Comparison of ENCODE assay signal across 8 cellular contexts in the genomic region with DNA sequence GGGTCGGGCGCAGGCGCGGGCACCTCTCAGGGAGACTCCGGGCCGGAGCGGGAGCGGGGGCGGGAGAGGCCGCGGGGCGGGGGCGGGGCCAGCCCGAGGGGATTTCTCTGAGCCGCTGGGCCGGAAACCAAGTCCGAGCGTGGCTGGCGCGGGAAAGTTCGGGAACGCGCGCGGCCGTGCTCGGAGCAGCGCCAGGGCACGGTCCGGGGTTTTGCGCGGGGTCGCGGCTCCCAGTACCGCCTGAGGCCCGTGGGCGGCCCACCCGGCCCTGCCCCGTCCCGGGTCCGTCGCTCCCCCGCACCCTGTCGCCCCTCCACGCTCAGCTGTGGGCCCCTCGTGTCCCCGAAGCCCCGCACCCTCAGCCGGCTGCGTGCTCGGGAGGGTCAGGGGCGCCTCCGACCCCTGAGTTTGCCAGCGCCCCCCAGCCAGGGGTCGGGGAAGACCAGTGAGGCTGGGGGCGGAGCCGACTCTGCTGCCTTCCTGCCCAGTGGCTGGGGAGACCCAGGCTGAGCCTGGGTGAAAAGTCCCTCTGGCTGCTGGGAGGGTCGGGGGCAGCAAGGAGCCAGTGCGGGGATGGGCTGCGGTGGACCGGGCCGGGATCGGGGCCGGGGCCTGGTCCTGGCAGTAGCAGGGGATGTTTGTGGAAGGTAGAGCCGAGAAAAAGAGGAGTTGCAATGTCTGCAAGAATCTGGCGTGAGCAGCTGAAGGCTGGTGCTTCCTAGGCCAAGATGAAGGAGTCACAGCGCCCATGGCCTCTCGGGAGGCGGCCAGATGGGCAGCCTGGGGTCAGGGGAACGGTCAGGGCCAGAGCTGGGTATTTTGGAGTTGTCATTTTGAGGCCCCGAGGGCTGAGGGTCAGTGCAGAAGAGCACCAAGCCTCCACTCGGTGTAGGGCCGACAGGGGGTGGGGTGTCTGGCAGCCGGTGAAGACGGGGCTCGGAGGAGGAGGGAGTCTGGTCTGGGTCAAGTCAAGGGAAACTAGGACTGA. TPM values are rescaled to one million over a fixed set of nuclear protein-coding genes. Genes with fewer than 3 reads are reported as not detected.
A peak's percentile ranks its signal among the peaks of the same experiment; 100 is the strongest.
DNase-seq lines count a peak whose midpoint lies in the region; ATAC-seq and TF ChIP-seq lines count a peak whose summit lies in the region.

No MANE protein-coding gene starts in this region.

- H3K27me3 Mint-ChIP-seq in GM23338 (ENCODE audit: insufficient read depth, low read depth, poor library complexity) (peaks cover 17% of the 10 kb centered on the region), progenitor cell of endocrine pancreas (no peaks in the 10 kb centered on the region)

- no peaks in the 10 kb centered on the region for H3K36me3 ChIP-seq in GM23338 (ENCODE audit: insufficient read depth)
- H3K36me3 ChIP-seq in cardiac muscle cell, result no peaks in the 10 kb centered on the region

- H3K4me3 Mint-ChIP-seq in GM23338 (peak overlapping the region; percentile 78), progenitor cell of endocrine pancreas (ENCODE audit: low read depth) (peak overlapping the region; percentile 79)

- H3K79me2 ChIP-seq in GM23338 (replicated peaks; ENCODE audit: insufficient read depth), result peaks cover 50% of the 10 kb centered on the region

- no peak overlapping the region for H3K27ac ChIP-seq in GM23338 (ENCODE audit: low read depth)
- peak overlapping the region; percentile 74 for H3K27ac ChIP-seq in cardiac muscle cell

- H3K27ac Mint-ChIP-seq in GM23338, result 0 out of 2 replicates have a peak overlapping the region, but pooled peaks have one; percentile 13
- peak overlapping the region; percentile 80 for H3K27ac Mint-ChIP-seq in progenitor cell of endocrine pancreas

- H3K27me3 ChIP-seq in GM23338 (ENCODE audit: insufficient read depth) (no peaks in the 10 kb centered on the region), cardiac muscle cell (no peaks in the 10 kb centered on the region)

- H3K9me3 Mint-ChIP-seq in GM23338, result no peaks in the 10 kb centered on the region
- H3K9me3 Mint-ChIP-seq in progenitor cell of endocrine pancreas (ENCODE audit: low read depth), result no peaks in the 10 kb centered on the region

- no peak overlapping the region for H2AFZ ChIP-seq in GM23338

- H3K4me1 Mint-ChIP-seq in GM23338, result peaks cover 7% of the 10 kb centered on the region; the same call in 2 of the 3 replicates
- peaks cover 7% of the 10 kb centered on the region for H3K4me1 Mint-ChIP-seq in progenitor cell of endocrine pancreas (ENCODE audit: low read depth)

- peak; percentile 67 for DNase-seq in NCI-H748 (lab: John Stamatoyannopoulos, UW; ENCODE audit: unreplicated experiment)
- DNase-seq in NCI-H748 treated with DMSO at 0.1 percent for 48 hours (lab: John Stamatoyannopoulos, UW), result no peak
- DNase-seq in GM23338 (ENCODE audit: low spot score), result peak; percentile 74
- peak; percentile 24 for DNase-seq in M059J (ENCODE audit: low read depth)
- peak; percentile 45 for DNase-seq in activated naive CD4-positive, alpha-beta T cell treated with Interleukin-2 at 50 U/mL for 16 hours
- peak in 1 of 2 donors; percentile 71 for DNase-seq in cardiac muscle cell (ENCODE audit: low read depth in 1 of 2, low spot score in 1 of 2)
- DNase-seq in progenitor cell of endocrine pancreas (ENCODE audit: low spot score, unreplicated experiment), result peak; percentile 35
- no peak for DNase-seq in NCI-H1694 (lab: John Stamatoyannopoulos, UW)

- peaks cover 32% of the 10 kb centered on the region for H4K20me1 ChIP-seq in GM23338 (replicated peaks; ENCODE audit: insufficient read depth)

- no peaks in the 10 kb centered on the region for H3F3A ChIP-seq in GM23338 (replicated peaks; ENCODE audit: low read depth)

- TF ChIP-seq CTCF in GM23338 (conservative IDR thresholded peaks at IDR 0.05; ENCODE audit: low read depth in 2 of 2), result no peak
- no peak for TF ChIP-seq CTCF in cardiac muscle cell (IDR thresholded peaks at IDR 0.05; ENCODE audit: low read depth, low read length)
- TF ChIP-seq CTCF in progenitor cell of endocrine pancreas (IDR thresholded peaks at IDR 0.05; ENCODE audit: unreplicated experiment), result no peak

- peaks cover 7% of the 10 kb centered on the region for H3K4me1 ChIP-seq in GM23338 (ENCODE audit: insufficient read depth)
- no peaks in the 10 kb centered on the region for H3K4me1 ChIP-seq in cardiac muscle cell (ENCODE audit: low read depth)

- H3K36me3 Mint-ChIP-seq in GM23338 (ENCODE audit: low read depth), result 0 out of 3 replicates have a peak, but pooled peaks cover 2% of the 10 kb centered on the region
- H3K36me3 Mint-ChIP-seq in progenitor cell of endocrine pancreas (ENCODE audit: insufficient read depth), result no peaks in the 10 kb centered on the region

- H3K9me2 ChIP-seq in GM23338 (ENCODE audit: insufficient read depth), result no peaks in the 10 kb centered on the region

- H3K4me3 ChIP-seq in GM23338 (peak overlapping the region; percentile 91), cardiac muscle cell (peak overlapping the region; percentile 98)

- peak; percentile 65 for ATAC-seq in GM23338

- H3K4me2 ChIP-seq in GM23338, result peak overlapping the region; percentile 87

- no peaks in the 10 kb centered on the region for H3K9me3 ChIP-seq in cardiac muscle cell (ENCODE audit: low read depth)

TF ChIP-seq in GM23338, 12 proteins besides CTCF, POLR2A, EP300 and RAD21:
- TF ChIP-seq EZH2phosphoT487 (IDR thresholded peaks at IDR 0.05; ENCODE audit: unreplicated experiment), result no peak

RNA-seq across cellular contexts. Expression of a gene that starts 0.6 kb away (rescaled TPM):
- 31.5 and 39.9 TPM in 2 replicates for total RNA-seq in GM23338 (2014; rRNA removed; shearing (Covaris generic))
- polyA plus RNA-seq in GM23338 (2016; fragmentation: Nextera tagmentation; extraction: Ambion mirVana) (24.8 and 25.4 TPM in 2 replicates), cardiac muscle cell (37.2 and 45.6 TPM in 2 replicates)
- total RNA-seq in M059J (2014; rRNA removed; shearing (Covaris generic)), result 13.6 and 26.8 TPM in 2 replicates
- total RNA-seq in cardiac muscle cell (20.0 and 25.6 TPM in 2 replicates), progenitor cell of endocrine pancreas (23.4 and 23.8 TPM in 2 replicates)

RNA-seq across cellular contexts. Expression of a gene that starts 20.8 kb away (rescaled TPM):
- total RNA-seq in GM23338 (2014; rRNA removed; shearing (Covaris generic)), result 273 and 326 TPM in 2 replicates
- polyA plus RNA-seq in GM23338 (2016; fragmentation: Nextera tagmentation; extraction: Ambion mirVana) (793 and 860 TPM in 2 replicates), cardiac muscle cell (496 and 793 TPM in 2 replicates)
- total RNA-seq in M059J (2014; rRNA removed; shearing (Covaris generic)), result 567 and 587 TPM in 2 replicates
- total RNA-seq in cardiac muscle cell (741 and 1,028 TPM in 2 replicates), progenitor cell of endocrine pancreas (297 and 310 TPM in 2 replicates)

RNA-seq across cellular contexts. Expression of a gene that starts 34.8 kb away (rescaled TPM):
- 4.1 and 6.8 TPM in 2 replicates for total RNA-seq in GM23338 (2014; rRNA removed; shearing (Covaris generic))
- 1.7 and 2.7 TPM in 2 replicates for polyA plus RNA-seq in GM23338 (2016; fragmentation: Nextera tagmentation; extraction: Ambion mirVana)
- 0.44 TPM in 1 of 2 replicates, not detected in the other for total RNA-seq in M059J (2014; rRNA removed; shearing (Covaris generic))
- total RNA-seq in cardiac muscle cell, result 22.2 and 29.7 TPM in 2 replicates
- 8.7 and 17.8 TPM in 2 replicates for polyA plus RNA-seq in cardiac muscle cell
- 36.7 and 40.0 TPM in 2 replicates for total RNA-seq in progenitor cell of endocrine pancreas

RNA-seq across cellular contexts. Expression of a gene that starts 37.7 kb away (rescaled TPM):
- total RNA-seq in GM23338 (2014; rRNA removed; shearing (Covaris generic)), result 67.1 and 86.2 TPM in 2 replicates
- 437 and 509 TPM in 2 replicates for polyA plus RNA-seq in GM23338 (2016; fragmentation: Nextera tagmentation; extraction: Ambion mirVana)
- total RNA-seq in M059J (2014; rRNA removed; shearing (Covaris generic)), result 81.2 and 95.3 TPM in 2 replicates
- total RNA-seq in cardiac muscle cell, result 185 and 235 TPM in 2 replicates
- 557 and 565 TPM in 2 replicates for polyA plus RNA-seq in cardiac muscle cell
- 168 and 169 TPM in 2 replicates for total RNA-seq in progenitor cell of endocrine pancreas

RNA-seq across cellular contexts. Expression of a gene that starts 44.6 kb away (rescaled TPM):
- 0.12 and 0.49 TPM in 2 replicates for total RNA-seq in GM23338 (2014; rRNA removed; shearing (Covaris generic))
- polyA plus RNA-seq in GM23338 (2016; fragmentation: Nextera tagmentation; extraction: Ambion mirVana), result 0.28 and 0.36 TPM in 2 replicates
- 0.15 and 1.1 TPM in 2 replicates for total RNA-seq in M059J (2014; rRNA removed; shearing (Covaris generic))
- total RNA-seq in cardiac muscle cell, result 8.5 and 12.2 TPM in 2 replicates
- 8.7 and 12.1 TPM in 2 replicates for polyA plus RNA-seq in cardiac muscle cell
- 5.1 and 5.8 TPM in 2 replicates for total RNA-seq in progenitor cell of endocrine pancreas

Comparison
In these comparisons a context has a peak if more than half of its experiments do, and no peak if none do; other contexts are left out.
1. DNase-seq: peak in NCI-H748 (single experiment), GM23338 (single experiment), M059J (single experiment), activated naive CD4-positive, alpha-beta T cell treated with Interleukin-2 at 50 U/mL for 16 hours (single experiment) and progenitor cell of endocrine pancreas (single experiment); none in NCI-H748 treated with DMSO at 0.1 percent for 48 hours (single experiment) and NCI-H1694 (single experiment).